In genomic region chr15:83299462-83299861, GRCh38 we compare ENCODE assay signal across 20 cellular contexts. TPM values are rescaled to one million over a fixed set of nuclear protein-coding genes. Genes with fewer than 3 reads are reported as not detected.
"Had no signal": no experiment of that assay in that cellular context is flagged by ENCODE, and none has a peak within 500 bp of the region (broad histone marks: within the 10 kb centered on the region; RNA-seq: fewer than 3 reads in every experiment).

No MANE protein-coding gene starts in this region.

- H3K36me3 Mint-ChIP-seq: activated CD8-positive, alpha-beta memory T cell treated with anti-CD3 and anti-CD28 coated beads, Interleukin-2, amount 10 ng/mL, durations not matched to agents 7 days and 5 days had no signal

- H3K4me1 ChIP-seq: parathyroid adenoma, stomach had no signal

- DNase-seq: activated CD4-positive, alpha-beta T cell treated with anti-CD3 and anti-CD28 coated beads for 1 hour; activated CD4-positive, alpha-beta T cell treated with anti-CD3 and anti-CD28 coated beads, Interleukin-2, amount 50 U/mL, for 48 hours; activated CD8-positive, alpha-beta memory T cell treated with anti-CD3 and anti-CD28 coated beads, Interleukin-2, amount 10 ng/mL, durations not matched to agents 7 days and 5 days; activated naive CD4-positive, alpha-beta T cell treated with anti-CD3 and anti-CD28 coated beads for 36 hours; activated naive CD8-positive, alpha-beta T cell treated with anti-CD3 and anti-CD28 coated beads, Interleukin-2, amount 50 U/mL, for 24 hours; activated T-cell treated with anti-CD3 and anti-CD28 coated beads, Interleukin-2, amount 50 U/mL, for 1 hour; aorta; effector memory CD4-positive, alpha-beta T cell; foreskin melanocyte; mucosa of descending colon; naive thymus-derived CD4-positive, alpha-beta T cell; stimulated activated CD4-positive, alpha-beta T cell treated with anti-CD3 and anti-CD28 coated beads, Interleukin-12 subunit alpha, Interleukin-12 subunit beta, amount 100 ng/mL, for 4 hours; stimulated activated CD4-positive, alpha-beta T cell treated with anti-CD3 and anti-CD28 coated beads, Interleukin-2, amount 100 ng/mL, for 24 hours; stomach; T1000 had no signal

- H3K27ac Mint-ChIP-seq: activated CD8-positive, alpha-beta memory T cell treated with anti-CD3 and anti-CD28 coated beads, Interleukin-2, amount 10 ng/mL, durations not matched to agents 7 days and 5 days; activated naive CD4-positive, alpha-beta T cell treated with anti-CD3 and anti-CD28 coated beads for 36 hours; activated naive CD8-positive, alpha-beta T cell treated with anti-CD3 and anti-CD28 coated beads, Interleukin-2, amount 50 U/mL, for 24 hours; activated T-helper 2 cell treated with anti-CD3 and anti-CD28 coated beads, Interferon-gamma antibody, Interleukin-2, Interleukin-4, amounts not matched to agents 10 μg/mL and 5 μg/mL and 100 μg/mL, durations not matched to agents 14 hours and 24 hours and 36 hours; dendritic cell treated with granulocyte-macrophage colony-stimulating factor and Interleukin-4, amounts not matched to agents 40 ng/mL and 50 ng/mL, for 4 days; naive thymus-derived CD4-positive, alpha-beta T cell had no signal

- ATAC-seq: activated CD8-positive, alpha-beta memory T cell treated with anti-CD3 and anti-CD28 coated beads, Interleukin-2, amount 10 ng/mL, durations not matched to agents 7 days and 5 days; activated naive CD8-positive, alpha-beta T cell treated with anti-CD3 and anti-CD28 coated beads, Interleukin-2, amount 50 U/mL, for 24 hours; mucosa of descending colon; naive thymus-derived CD4-positive, alpha-beta T cell had no signal

- H3K4me3 Mint-ChIP-seq: activated CD8-positive, alpha-beta memory T cell treated with anti-CD3 and anti-CD28 coated beads, Interleukin-2, amount 10 ng/mL, durations not matched to agents 7 days and 5 days; activated naive CD4-positive, alpha-beta T cell treated with anti-CD3 and anti-CD28 coated beads for 36 hours; activated naive CD8-positive, alpha-beta T cell treated with anti-CD3 and anti-CD28 coated beads, Interleukin-2, amount 50 U/mL, for 24 hours; dendritic cell treated with granulocyte-macrophage colony-stimulating factor and Interleukin-4, amounts not matched to agents 40 ng/mL and 50 ng/mL, for 4 days; naive thymus-derived CD4-positive, alpha-beta T cell had no signal

- H3K9me3 Mint-ChIP-seq: activated naive CD4-positive, alpha-beta T cell treated with anti-CD3 and anti-CD28 coated beads for 36 hours; activated naive CD8-positive, alpha-beta T cell treated with anti-CD3 and anti-CD28 coated beads, Interleukin-2, amount 50 U/mL, for 24 hours; activated T-helper 2 cell treated with anti-CD3 and anti-CD28 coated beads, Interferon-gamma antibody, Interleukin-2, Interleukin-4, amounts not matched to agents 10 μg/mL and 5 μg/mL and 100 μg/mL, durations not matched to agents 14 hours and 24 hours and 36 hours; dendritic cell treated with granulocyte-macrophage colony-stimulating factor and Interleukin-4, amounts not matched to agents 40 ng/mL and 50 ng/mL, for 4 days had no signal

- H3K79me2 ChIP-seq: parathyroid adenoma had no signal

- H3K4me3 ChIP-seq: lung, mucosa of descending colon, stomach, thoracic aorta had no signal

- H2AFZ ChIP-seq: parathyroid adenoma had no signal

- H3K36me3 ChIP-seq: stomach, thoracic aorta had no signal

- H3K4me1 Mint-ChIP-seq: activated CD8-positive, alpha-beta memory T cell treated with anti-CD3 and anti-CD28 coated beads, Interleukin-2, amount 10 ng/mL, durations not matched to agents 7 days and 5 days; activated naive CD8-positive, alpha-beta T cell treated with anti-CD3 and anti-CD28 coated beads, Interleukin-2, amount 50 U/mL, for 24 hours; naive thymus-derived CD4-positive, alpha-beta T cell had no signal

- H3K27ac ChIP-seq: parathyroid adenoma, stomach, thoracic aorta had no signal

RNA-seq across cellular contexts. Expression of gene BNC1, which starts 15.0 kb away (rescaled TPM):
- total RNA-seq: activated CD8-positive, alpha-beta memory T cell treated with anti-CD3 and anti-CD28 coated beads, Interleukin-2, amount 10 ng/mL, durations not matched to agents 7 days and 5 days; activated naive CD4-positive, alpha-beta T cell treated with anti-CD3 and anti-CD28 coated beads for 36 hours; activated T-helper 2 cell treated with anti-CD3 and anti-CD28 coated beads, Interferon-gamma antibody, Interleukin-2, Interleukin-4, amounts not matched to agents 10 μg/mL and 5 μg/mL and 100 μg/mL, durations not matched to agents 14 hours and 24 hours and 36 hours; naive thymus-derived CD4-positive, alpha-beta T cell had no signal
- polyA plus RNA-seq: aorta; naive thymus-derived CD4-positive, alpha-beta T cell had no signal
